In the genomic region with DNA sequence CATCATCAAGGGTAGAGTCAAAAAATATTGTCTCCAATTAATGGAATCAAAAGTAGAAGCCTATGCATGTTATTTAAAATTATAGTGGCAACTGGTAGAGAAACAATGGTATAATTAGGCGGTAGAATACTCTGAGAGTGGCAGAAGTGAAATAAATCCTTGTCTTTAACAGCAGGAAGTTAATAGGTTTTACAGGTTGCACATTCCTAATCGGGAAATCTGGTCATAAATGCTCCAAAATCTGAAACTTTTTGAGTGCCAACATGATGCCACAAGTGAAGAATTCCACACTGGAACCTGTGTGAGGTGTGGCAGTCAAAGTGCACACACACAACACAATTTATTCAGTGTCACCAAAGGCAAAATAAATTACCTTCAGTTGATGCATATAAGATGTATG, we compare ENCODE assay signal across 17 cellular contexts.
DNase-seq lines count a peak whose midpoint lies in the region; ATAC-seq and TF ChIP-seq lines count a peak whose summit lies in the region.
"Had no signal": no experiment of that assay in that cellular context is flagged by ENCODE, and none has a peak within 500 bp of the region (broad histone marks: within the 10 kb centered on the region; RNA-seq: fewer than 3 reads in every experiment).

No MANE protein-coding gene starts in this region.

- no peak overlapping the region for H4K8ac ChIP-seq in mesendoderm (ENCODE audit: low read depth, low read length)

- no peaks in the 10 kb centered on the region for H3K27me3 ChIP-seq in mesendoderm (ENCODE audit: insufficient read depth, low read length, poor library complexity)
- H3K27me3 ChIP-seq: BLaER1 treated with 17β-estradiol and CSF1 and Interleukin-3, amounts not matched to agents 10 nM and 100 nM had no signal

- H3K27ac ChIP-seq in mesendoderm (ENCODE audit: low read depth, low read length), result no peak overlapping the region
- H3K27ac ChIP-seq: 22Rv1; A549; BLaER1 treated with 17β-estradiol and CSF1 and Interleukin-3, amounts not matched to agents 10 nM and 100 nM; C4-2B had no signal

- no peak for TF ChIP-seq RAD21 in Ishikawa (IDR thresholded peaks at IDR 0.05; ENCODE audit: low read depth)

- H2AK5ac ChIP-seq in mesendoderm (ENCODE audit: low read length), result no peak overlapping the region

- H3K9ac ChIP-seq in mesendoderm (ENCODE audit: low read length), result no peak overlapping the region
- H3K9ac ChIP-seq: BLaER1 treated with 17β-estradiol and CSF1 and Interleukin-3, amounts not matched to agents 10 nM and 100 nM had no signal

- no peak overlapping the region for H3K18ac ChIP-seq in mesendoderm (ENCODE audit: low read length)

- no peak overlapping the region for H3K4ac ChIP-seq in mesendoderm (ENCODE audit: low read depth, low read length)

- H3K4me3 ChIP-seq in mesendoderm (ENCODE audit: low read length), result no peak overlapping the region
- H3K4me3 ChIP-seq: A549; BLaER1 treated with 17β-estradiol and CSF1 and Interleukin-3, amounts not matched to agents 10 nM and 100 nM had no signal

- H2BK15ac ChIP-seq in mesendoderm (replicated peaks; ENCODE audit: low read depth), result no peak overlapping the region

- H3K36me3 ChIP-seq in mesendoderm (ENCODE audit: control insufficient read depth, insufficient read depth, low read length), result no peaks in the 10 kb centered on the region
- H3K36me3 ChIP-seq: BLaER1 treated with 17β-estradiol and CSF1 and Interleukin-3, amounts not matched to agents 10 nM and 100 nM had no signal

- no peak overlapping the region for H3K56ac ChIP-seq in mesendoderm (ENCODE audit: low read length)

- no peak overlapping the region for H4K5ac ChIP-seq in mesendoderm (ENCODE audit: low read length)

- no peak overlapping the region for H2BK120ac ChIP-seq in mesendoderm (ENCODE audit: low read depth, low read length)

- H3K4me2 ChIP-seq in mesendoderm (ENCODE audit: low read length), result no peak overlapping the region
- H3K4me2 ChIP-seq: A549; BLaER1 treated with 17β-estradiol and CSF1 and Interleukin-3, amounts not matched to agents 10 nM and 100 nM had no signal

- H2BK5ac ChIP-seq in mesendoderm (ENCODE audit: low read length), result no peak overlapping the region

- no peaks in the 10 kb centered on the region for H3K79me1 ChIP-seq in mesendoderm (ENCODE audit: low read length)

- no peaks in the 10 kb centered on the region for H3K79me2 ChIP-seq in mesendoderm (ENCODE audit: control insufficient read depth, insufficient read depth, low read length)

- no CpG with 5 or more reads among the region's 2 CpGs for WGBS in mesendoderm (ENCODE audit: extremely low coverage, insufficient coverage, low lambda C conversion rate)

- H3K23ac ChIP-seq in mesendoderm (ENCODE audit: low read length), result no peak overlapping the region

- peak; percentile 68 for DNase-seq in NCI-H2171 treated with DMSO at 0.1 percent for 48 hours (lab: John Stamatoyannopoulos, UW)
- DNase-seq in NCI-H2171 (lab: John Stamatoyannopoulos, UW), result no peak
- DNase-seq in NCI-H69 (lab: John Stamatoyannopoulos, UW), result peak; percentile 62
- DNase-seq in mesendoderm, result no peak
- DNase-seq: AML-193; Caco-2; Calu3; CD4-positive, alpha-beta T cell; CD8-positive, alpha-beta T cell; DMS79 treated with DMSO at 0.1 percent for 48 hours; GF-D8 had no signal

- H3K4me1 ChIP-seq in mesendoderm (ENCODE audit: control insufficient read depth, low read depth, low read length), result no peaks in the 10 kb centered on the region
- H3K4me1 ChIP-seq: A549; BLaER1 treated with 17β-estradiol and CSF1 and Interleukin-3, amounts not matched to agents 10 nM and 100 nM; Caco-2 had no signal

- ATAC-seq in HG02571 (IDR thresholded peaks at IDR 0.05; ENCODE audit: unreplicated experiment), result no peak
- ATAC-seq: A549; CD8-positive, alpha-beta T cell had no signal

- TF ChIP-seq EP300 in Ishikawa (IDR thresholded peaks at IDR 0.05; ENCODE audit: borderline replicate concordance), result peak; percentile 79

TF ChIP-seq in Ishikawa, 13 proteins besides CTCF, POLR2A, EP300 and RAD21:
- TF ChIP-seq CEBPB (IDR thresholded peaks at IDR 0.05) (no peak), ZBTB7A (IDR thresholded peaks at IDR 0.05; ENCODE audit: low read depth) (no peak), TEAD4 (IDR thresholded peaks at IDR 0.05) (peak; percentile 69; the same call in 1 of the 2 replicates), CREB1 (IDR thresholded peaks at IDR 0.05; ENCODE audit: low read depth) (no peak), TCF12 (IDR thresholded peaks at IDR 0.05; ENCODE audit: low read depth) (peak; percentile 60; the same call in 1 of the 2 replicates), EGR1 (IDR thresholded peaks at IDR 0.05) (no peak), FOXM1 (IDR thresholded peaks at IDR 0.05; ENCODE audit: borderline replicate concordance, low read depth) (peak; percentile 61), TAF1 (IDR thresholded peaks at IDR 0.05; ENCODE audit: low read depth) (no peak), NFIC (IDR thresholded peaks at IDR 0.05) (no peak), YY1 (IDR thresholded peaks at IDR 0.05; ENCODE audit: low read depth) (no peak)
- TF ChIP-seq, protein P1, sequence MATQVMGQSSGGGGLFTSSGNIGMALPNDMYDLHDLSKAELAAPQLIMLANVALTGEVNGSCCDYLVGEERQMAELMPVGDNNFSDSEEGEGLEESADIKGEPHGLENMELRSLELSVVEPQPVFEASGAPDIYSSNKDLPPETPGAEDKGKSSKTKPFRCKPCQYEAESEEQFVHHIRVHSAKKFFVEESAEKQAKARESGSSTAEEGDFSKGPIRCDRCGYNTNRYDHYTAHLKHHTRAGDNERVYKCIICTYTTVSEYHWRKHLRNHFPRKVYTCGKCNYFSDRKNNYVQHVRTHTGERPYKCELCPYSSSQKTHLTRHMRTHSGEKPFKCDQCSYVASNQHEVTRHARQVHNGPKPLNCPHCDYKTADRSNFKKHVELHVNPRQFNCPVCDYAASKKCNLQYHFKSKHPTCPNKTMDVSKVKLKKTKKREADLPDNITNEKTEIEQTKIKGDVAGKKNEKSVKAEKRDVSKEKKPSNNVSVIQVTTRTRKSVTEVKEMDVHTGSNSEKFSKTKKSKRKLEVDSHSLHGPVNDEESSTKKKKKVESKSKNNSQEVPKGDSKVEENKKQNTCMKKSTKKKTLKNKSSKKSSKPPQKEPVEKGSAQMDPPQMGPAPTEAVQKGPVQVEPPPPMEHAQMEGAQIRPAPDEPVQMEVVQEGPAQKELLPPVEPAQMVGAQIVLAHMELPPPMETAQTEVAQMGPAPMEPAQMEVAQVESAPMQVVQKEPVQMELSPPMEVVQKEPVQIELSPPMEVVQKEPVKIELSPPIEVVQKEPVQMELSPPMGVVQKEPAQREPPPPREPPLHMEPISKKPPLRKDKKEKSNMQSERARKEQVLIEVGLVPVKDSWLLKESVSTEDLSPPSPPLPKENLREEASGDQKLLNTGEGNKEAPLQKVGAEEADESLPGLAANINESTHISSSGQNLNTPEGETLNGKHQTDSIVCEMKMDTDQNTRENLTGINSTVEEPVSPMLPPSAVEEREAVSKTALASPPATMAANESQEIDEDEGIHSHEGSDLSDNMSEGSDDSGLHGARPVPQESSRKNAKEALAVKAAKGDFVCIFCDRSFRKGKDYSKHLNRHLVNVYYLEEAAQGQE (IDR thresholded peaks at IDR 0.05; ENCODE audit: low read depth), result no peak
- TF ChIP-seq, protein P2, sequence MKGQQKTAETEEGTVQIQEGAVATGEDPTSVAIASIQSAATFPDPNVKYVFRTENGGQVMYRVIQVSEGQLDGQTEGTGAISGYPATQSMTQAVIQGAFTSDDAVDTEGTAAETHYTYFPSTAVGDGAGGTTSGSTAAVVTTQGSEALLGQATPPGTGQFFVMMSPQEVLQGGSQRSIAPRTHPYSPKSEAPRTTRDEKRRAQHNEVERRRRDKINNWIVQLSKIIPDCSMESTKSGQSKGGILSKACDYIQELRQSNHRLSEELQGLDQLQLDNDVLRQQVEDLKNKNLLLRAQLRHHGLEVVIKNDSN (IDR thresholded peaks at IDR 0.05), result no peak

Comparison
In these comparisons a context has a peak if more than half of its experiments do, and no peak if none do; other contexts are left out.
1. DNase-seq: peak in NCI-H2171 treated with DMSO at 0.1 percent for 48 hours (single experiment) and NCI-H69 (single experiment); none in NCI-H2171 (single experiment) and mesendoderm (single experiment).